8 cellular contexts compared by ENCODE assay signal in genomic region chr2:189178726-189179606, GRCh38. TPM values are rescaled to one million over a fixed set of nuclear protein-coding genes. Genes with fewer than 3 reads are reported as not detected.
DNase-seq lines count a peak whose midpoint lies in the region; ATAC-seq, FAIRE-seq and TF ChIP-seq lines count a peak whose summit lies in the region.

No MANE protein-coding gene starts in this region.

- H3K36me3 ChIP-seq in body of pancreas (replicated peaks in 1 of 2; ENCODE audit: insufficient read depth in 1 of 2, low read depth in 2 of 2) (no peaks in the 10 kb centered on the region), kidney (ENCODE audit: control insufficient read depth in 1 of 2, insufficient read depth in 2 of 2, low read length in 2 of 2) (no peaks in the 10 kb centered on the region), spleen (no peaks in the 10 kb centered on the region)

- no peak for TF ChIP-seq CTCF in body of pancreas (IDR thresholded peaks at IDR 0.05)
- TF ChIP-seq CTCF in kidney (IDR thresholded peaks at IDR 0.05; ENCODE audit: borderline replicate concordance, extremely low read depth, insufficient read depth): no peak
- no peak for TF ChIP-seq CTCF in spleen (IDR thresholded peaks at IDR 0.05 in 8 of 11, conservative IDR thresholded peaks at IDR 0.05 in 3 of 11)

- WGBS in body of pancreas, 2 donors: 8 to 9% methylated on average over 15 of the region's 15 CpGs
- WGBS in spleen, 5 donors: 12 to 15% (median 12%) methylated on average over 15 of the region's 15 CpGs

- intact Hi-C loops in body of pancreas (cut with DNase I) (no loop called here), kidney (cut with DNase I) (no loop called here), spleen (cut with DNase I; ENCODE audit: low total_unique reads) (no loop called here)

- H3K27ac ChIP-seq in body of pancreas (peak overlapping the region in 1 of 4 donors; percentile 3), kidney (ENCODE audit: low read depth in 2 of 2, low read length in 2 of 2) (peak overlapping the region in 1 of 2 donors; percentile 32), spleen (peak overlapping the region in 7 of 8 donors; percentile 39 to 78 (median 68))

- DNase-seq in HEK293T (ENCODE audit: extremely low spot score) (peak; percentile 7), body of pancreas (peak in 1 of 4 donors; percentile 11), kidney (no peak), spleen (no peak), NCI-H146 treated with DMSO at 0.1 percent for 48 hours (lab: John Stamatoyannopoulos, UW; ENCODE audit: unreplicated experiment) (no peak), NCI-H69 (lab: John Stamatoyannopoulos, UW) (no peak), NCI-H1417 (lab: John Stamatoyannopoulos, UW) (no peak)

- FAIRE-seq in kidney (lab: Jason Lieb, UNC): no peak

- ATAC-seq in body of pancreas: peak; percentile 50
- no peak for ATAC-seq in HG03460 (IDR thresholded peaks at IDR 0.05; ENCODE audit: unreplicated experiment)

- H3K4me3 ChIP-seq in body of pancreas (no peak overlapping the region), kidney (ENCODE audit: low read length in 2 of 2) (peak overlapping the region; percentile 60 to 74), spleen (peak overlapping the region; percentile 3 to 59 (median 26))

- TF ChIP-seq POLR2A in body of pancreas (IDR thresholded peaks at IDR 0.05) (no peak), spleen (IDR thresholded peaks at IDR 0.05) (no peak)

- CTCF ChIA-PET in HEK293T (lab: Yijun Ruan, JAX): interaction anchor here (0.6 kb wide), 1 partner anchor 81 kb away, joined by 3 read pairs; no protein-coding TSS in a partner anchor

- H3K9me3 ChIP-seq in body of pancreas (no peaks in the 10 kb centered on the region), kidney (ENCODE audit: control insufficient read depth in 1 of 2, low read length in 2 of 2) (peaks cover 0 to 3% of the 10 kb centered on the region in 2 donors), spleen (peaks cover 0 to 7% (median 0%) of the 10 kb centered on the region in 8 donors)

- POLR2A ChIA-PET in HEK293T (lab: Yijun Ruan, JAX): no interaction called here

- H3K27me3 ChIP-seq in body of pancreas: no peaks in the 10 kb centered on the region
- peaks cover 0 to 6% (median 0%) of the 10 kb centered on the region in 7 donors for H3K27me3 ChIP-seq in spleen (replicated peaks in 1 of 7)

- peak overlapping the region; percentile 19 to 29 for H3K9ac ChIP-seq in kidney (ENCODE audit: low read length in 2 of 2)

- H3K4me1 ChIP-seq in body of pancreas (peaks cover 11% of the 10 kb centered on the region), kidney (ENCODE audit: control insufficient read depth in 1 of 2, insufficient read depth in 1 of 2, low read depth in 1 of 2, low read length in 2 of 2) (no peaks in the 10 kb centered on the region), spleen (no peaks in the 10 kb centered on the region)

TF ChIP-seq in HEK293T, 16 proteins besides CTCF, POLR2A, EP300 and RAD21:
- TF ChIP-seq FOXA1 (IDR thresholded peaks at IDR 0.05) (no peak), NFRKB (IDR thresholded peaks at IDR 0.05) (no peak), ZNF384 (IDR thresholded peaks at IDR 0.05) (no peak), SP1 (IDR thresholded peaks at IDR 0.05) (no peak), PKNOX1 (IDR thresholded peaks at IDR 0.05) (no peak), CTBP1 (IDR thresholded peaks at IDR 0.05; ENCODE audit: borderline replicate concordance) (no peak), HDGF (IDR thresholded peaks at IDR 0.05; ENCODE audit: borderline replicate concordance) (no peak), BHLHE40 (IDR thresholded peaks at IDR 0.05; ENCODE audit: borderline replicate concordance) (no peak), FOXM1 (IDR thresholded peaks at IDR 0.05; ENCODE audit: borderline replicate concordance) (no peak), FOXK2 (IDR thresholded peaks at IDR 0.05) (no peak), TARDBP (IDR thresholded peaks at IDR 0.05) (no peak), ELF4 (IDR thresholded peaks at IDR 0.05) (no peak), LEF1 (IDR thresholded peaks at IDR 0.05; ENCODE audit: borderline replicate concordance) (no peak), ARNT (IDR thresholded peaks at IDR 0.05) (no peak), SUZ12 (IDR thresholded peaks at IDR 0.05) (no peak), L3MBTL2 (conservative IDR thresholded peaks at IDR 0.05) (no peak)

RNA-seq across cellular contexts. Expression of gene COL5A2, which starts 0.6 kb away (rescaled TPM):
- 10 to 100 TPM; 10.1 to 24.1 TPM for total RNA-seq in body of pancreas
- total RNA-seq in kidney: 12.3 TPM
- 3.6 TPM for polyA plus RNA-seq in kidney (ENCODE audit: insufficient read depth, low read depth, low replicate concordance)
- 10 to 100 TPM; 12.6 to 35.7 (median 19.8) TPM for total RNA-seq in spleen
- polyA plus RNA-seq in spleen: 1 to 10 TPM; 3.4 to 5.5 (median 4.4) TPM

Comparison
In these comparisons a context has a peak if more than half of its experiments do, and no peak if none do; other contexts are left out.
1. H3K4me3 ChIP-seq: peak in kidney (2 of 2) and spleen (8 of 8); none in body of pancreas (0 of 2).